ENCODE assay signal across 7 cellular contexts in the genomic region with DNA sequence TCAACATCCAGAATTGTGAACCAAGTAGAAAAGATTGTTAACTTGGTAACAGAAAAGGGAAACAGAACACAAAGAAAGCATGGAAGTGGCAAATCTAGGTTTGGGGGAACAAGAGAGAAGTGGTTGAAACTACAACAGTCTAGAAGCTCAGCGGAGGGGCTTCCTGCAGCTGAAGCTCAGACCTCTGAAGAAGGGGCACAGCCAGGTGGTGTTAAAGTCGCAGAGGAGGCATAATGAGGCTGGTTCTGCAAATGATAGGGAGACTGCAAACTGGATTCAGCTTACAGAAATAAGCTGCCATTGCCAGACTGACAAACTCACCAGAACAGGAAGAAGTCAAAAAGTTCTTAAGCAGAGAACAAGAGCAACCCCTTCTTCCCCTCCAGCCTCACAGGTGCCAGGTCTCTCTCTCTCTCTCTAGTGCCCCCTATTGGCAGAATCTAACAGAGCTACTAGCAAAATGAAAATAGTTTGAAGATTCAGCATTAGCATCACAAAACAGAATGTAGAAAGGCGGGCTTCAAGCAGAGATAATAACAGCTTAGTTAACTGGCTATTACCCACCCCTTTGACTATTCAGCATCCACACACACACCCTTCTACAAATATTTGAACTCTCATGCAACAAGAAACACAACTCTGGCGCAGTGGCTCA.
A peak's percentile ranks its signal among the peaks of the same experiment; 100 is the strongest.
DNase-seq lines count a peak whose midpoint lies in the region; ATAC-seq, FAIRE-seq and TF ChIP-seq lines count a peak whose summit lies in the region.

No MANE protein-coding gene starts in this region.

- no peaks in the 10 kb centered on the region for H3K4me1 ChIP-seq in HepG2 (ENCODE audit: insufficient read depth, low read length)

- DNase-seq in GM10266 (ENCODE audit: extremely low spot score): peak; percentile 27
- peak; percentile 38 for DNase-seq in LHCN-M2 (ENCODE audit: low read depth)
- no peak for DNase-seq in activated naive CD8-positive, alpha-beta T cell treated with anti-CD3 and anti-CD28 coated beads, Interleukin-2, amount 50 U/mL, for 24 hours
- DNase-seq in HepG2 (ENCODE audit: low spot score): peak; percentile 10
- no peak for DNase-seq in activated T-cell treated with anti-CD3 and anti-CD28 coated beads for 4 hours
- no peak for DNase-seq in NCI-H1048 (lab: John Stamatoyannopoulos, UW)

- peak overlapping the region; percentile 34 for H3K27ac Mint-ChIP-seq in activated naive CD8-positive, alpha-beta T cell treated with anti-CD3 and anti-CD28 coated beads, Interleukin-2, amount 50 U/mL, for 24 hours

- TF ChIP-seq RAD21 in HepG2 (CRISPR knock-in tag; IDR thresholded peaks at IDR 0.05): no peak

- peak; percentile 62 for ATAC-seq in GM21447 (IDR thresholded peaks at IDR 0.05; ENCODE audit: unreplicated experiment)
- no peak for ATAC-seq in activated naive CD8-positive, alpha-beta T cell treated with anti-CD3 and anti-CD28 coated beads, Interleukin-2, amount 50 U/mL, for 24 hours
- peak; percentile 64 for ATAC-seq in HepG2

- TF ChIP-seq CTCF in GM10266 (IDR thresholded peaks at IDR 0.05; ENCODE audit: control insufficient read depth, insufficient read depth, low read depth, missing control alignments) (peak; percentile 67), HepG2 (CRISPR knock-in tag; IDR thresholded peaks at IDR 0.05) (peak; percentile 65)

- intact Hi-C loops in HepG2 (cut with micrococcal nuclease; ENCODE audit: unreplicated experiment): no loop called here

- H4K20me1 ChIP-seq in HepG2 (ENCODE audit: insufficient read depth, low read length): no peaks in the 10 kb centered on the region

- no peak overlapping the region for H3K4me3 ChIP-seq in HepG2 (replicated peaks in 1 of 3; ENCODE audit: insufficient read depth in 1 of 3, low read depth in 2 of 3, low read length in 3 of 3)

- no peak overlapping the region for H3K27ac ChIP-seq in HepG2 (ENCODE audit: extremely low read length, insufficient read depth, low read length)

- BruUV-seq in HepG2 (replicated peaks; lab: Mats Ljungman, UMichigan): no TSS peak

- no peaks in the 10 kb centered on the region for H3K9me3 ChIP-seq in HepG2 (ENCODE audit: low read length)

- TF ChIP-seq POLR2A in HepG2 (IDR thresholded peaks at IDR 0.05; ENCODE audit: insufficient read depth in 1 of 2, low read depth in 2 of 2, low read length in 2 of 2): no peak

- H3K4me2 ChIP-seq in HepG2 (ENCODE audit: low read depth, low read length): no peak overlapping the region

- H3K9ac ChIP-seq in HepG2 (ENCODE audit: insufficient read depth, low read depth, low read length): no peak overlapping the region

- H2AFZ ChIP-seq in HepG2 (ENCODE audit: low read length): no peak overlapping the region

- no peak for TF ChIP-seq EP300 in HepG2 (IDR thresholded peaks at IDR 0.05; ENCODE audit: low read depth in 2 of 2, low read length in 2 of 2)
- TF ChIP-seq EP300 in HepG2 (CRISPR knock-in tag; IDR thresholded peaks at IDR 0.05; ENCODE audit: borderline replicate concordance): no peak

- no peaks in the 10 kb centered on the region for H3K36me3 Mint-ChIP-seq in activated naive CD8-positive, alpha-beta T cell treated with anti-CD3 and anti-CD28 coated beads, Interleukin-2, amount 50 U/mL, for 24 hours (ENCODE audit: low read depth)

- no peaks in the 10 kb centered on the region; a peak in 1 of 5 replicates for H3K27me3 ChIP-seq in HepG2 (ENCODE audit: control insufficient read depth in 1 of 2, insufficient read depth in 2 of 2, low read length in 2 of 2)

- WGBS in HepG2 (ENCODE audit: low lambda C conversion rate): 85% methylated on average over 4 of the region's 4 CpGs

- H3K79me2 ChIP-seq in HepG2 (ENCODE audit: insufficient read depth, low read length): no peaks in the 10 kb centered on the region

- no peaks in the 10 kb centered on the region for H3K36me3 ChIP-seq in HepG2 (replicated peaks in 1 of 2; ENCODE audit: control insufficient read depth in 1 of 2, insufficient read depth in 2 of 2, low read length in 2 of 2)

- H3K27me3 Mint-ChIP-seq in activated naive CD8-positive, alpha-beta T cell treated with anti-CD3 and anti-CD28 coated beads, Interleukin-2, amount 50 U/mL, for 24 hours: no peaks in the 10 kb centered on the region

- no peaks in the 10 kb centered on the region for H3K9me3 Mint-ChIP-seq in activated naive CD8-positive, alpha-beta T cell treated with anti-CD3 and anti-CD28 coated beads, Interleukin-2, amount 50 U/mL, for 24 hours

- FAIRE-seq in HepG2 (lab: Jason Lieb, UNC): no peak

- in situ Hi-C loops in HepG2 (cut with HindIII; ENCODE audit: extremely low pct_ligation_motif_present, low pct_unique_long_range_greater_than_20kb): no loop called here

- no peak overlapping the region for H3K4me3 Mint-ChIP-seq in activated naive CD8-positive, alpha-beta T cell treated with anti-CD3 and anti-CD28 coated beads, Interleukin-2, amount 50 U/mL, for 24 hours

- POLR2A ChIA-PET in HepG2 (lab: Yijun Ruan, JAX): interaction anchor here (0.7 kb wide), 1 partner anchor 129 kb away, joined by 3 read pairs; no protein-coding TSS in a partner anchor

- H3K4me1 Mint-ChIP-seq in activated naive CD8-positive, alpha-beta T cell treated with anti-CD3 and anti-CD28 coated beads, Interleukin-2, amount 50 U/mL, for 24 hours: peaks cover 13% of the 10 kb centered on the region

- CTCF ChIA-PET in HepG2 (lab: Yijun Ruan, JAX; ENCODE audit: low intra/inter-chr PET ratio, low total read pairs): interaction anchor here (1.1 kb wide), 1 partner anchor 135 kb away, joined by 4 read pairs; no protein-coding TSS in a partner anchor

TF ChIP-seq in HepG2, 621 proteins besides CTCF, POLR2A, EP300 and RAD21:
- 0 out of 2 replicates have a peak, but pooled peaks have one; percentile 17 for TF ChIP-seq SMC3 (IDR thresholded peaks at IDR 0.05; ENCODE audit: low read length)
- no peak for TF ChIP-seq CREB1 (IDR thresholded peaks at IDR 0.05)
- no peak for TF ChIP-seq CREB1 (CRISPR knock-in tag; IDR thresholded peaks at IDR 0.05)
- no peak for TF ChIP-seq BRF2 (CRISPR knock-in tag; IDR thresholded peaks at IDR 0.05)
- no peak for TF ChIP-seq NAIF1 (CRISPR knock-in tag; IDR thresholded peaks at IDR 0.05; ENCODE audit: borderline replicate concordance)
- no peak for TF ChIP-seq HNRNPH1 (optimal IDR thresholded peaks at IDR 0.05; ENCODE audit: low read depth, low read length)
- no peak for TF ChIP-seq ETS1 (CRISPR knock-in tag; IDR thresholded peaks at IDR 0.05)
- peak; percentile 54 for TF ChIP-seq STAG1 (CRISPR knock-in tag; IDR thresholded peaks at IDR 0.05)

Comparison
In these comparisons a context has a peak if more than half of its experiments do, and no peak if none do; other contexts are left out.
1. DNase-seq: peak in GM10266 (single experiment), LHCN-M2 (single experiment) and HepG2 (single experiment); none in activated naive CD8-positive, alpha-beta T cell treated with anti-CD3 and anti-CD28 coated beads, Interleukin-2, amount 50 U/mL, for 24 hours (single experiment), activated T-cell treated with anti-CD3 and anti-CD28 coated beads for 4 hours (single experiment) and NCI-H1048 (single experiment).